9 cellular contexts compared by ENCODE assay signal in the genomic region with DNA sequence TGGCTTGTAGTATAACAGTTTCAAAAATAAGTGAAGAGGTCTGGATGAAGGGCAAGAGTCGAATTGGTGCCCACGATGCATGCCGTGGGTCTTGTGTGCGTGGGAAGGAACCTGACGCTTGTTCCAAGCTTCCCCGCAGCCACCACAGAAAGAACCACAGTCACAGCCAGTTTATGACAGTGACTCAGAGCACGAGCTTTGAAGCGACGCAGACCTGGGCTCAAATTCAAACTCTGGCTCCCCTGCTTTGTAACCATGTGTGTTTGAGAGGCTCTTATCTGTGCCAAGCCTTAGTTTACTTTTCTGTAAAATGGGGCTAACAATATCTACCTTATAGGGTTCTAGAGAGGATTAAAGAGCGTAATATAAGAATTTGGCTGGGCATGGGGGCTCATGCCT.
DNase-seq lines count a peak whose midpoint lies in the region; ATAC-seq and TF ChIP-seq lines count a peak whose summit lies in the region.
"Had no signal": no experiment of that assay in that cellular context is flagged by ENCODE, and none has a peak within 500 bp of the region (broad histone marks: within the 10 kb centered on the region; RNA-seq: fewer than 3 reads in every experiment).

No MANE protein-coding gene starts in this region.

- H3K27ac ChIP-seq in CD8-positive, alpha-beta T cell (ENCODE audit: low read depth, low read length): peak overlapping the region; percentile 25
- H3K27ac ChIP-seq in cingulate gyrus (ENCODE audit: low read depth, low read length) (peak overlapping the region; percentile 51), A673 (ENCODE audit: low read depth, low read length, poor library complexity, severe bottlenecking) (no peak overlapping the region)

- BruUV-seq in A673 (replicated peaks; lab: Mats Ljungman, UMichigan): no TSS peak

- ATAC-seq in CD8-positive, alpha-beta T cell: peak; percentile 36
- no peak for ATAC-seq in GM18909 (IDR thresholded peaks at IDR 0.05; ENCODE audit: poor library complexity, unreplicated experiment)
- ATAC-seq in HG03025 (IDR thresholded peaks at IDR 0.05; ENCODE audit: low FRiP score, unreplicated experiment): no peak

- no peaks in the 10 kb centered on the region for H3K27me3 Mint-ChIP-seq in CD8-positive, alpha-beta T cell (ENCODE audit: low read depth)
- H3K27me3 Mint-ChIP-seq: memory B cell had no signal

- H3K4me3 Mint-ChIP-seq in CD8-positive, alpha-beta T cell: peak overlapping the region; percentile 63
- H3K4me3 Mint-ChIP-seq: memory B cell had no signal

- H3K36me3 Mint-ChIP-seq in CD8-positive, alpha-beta T cell: peaks cover 38% of the 10 kb centered on the region

- no peaks in the 10 kb centered on the region for H3K36me3 ChIP-seq in CD8-positive, alpha-beta T cell (ENCODE audit: insufficient read depth, low read length)
- no peaks in the 10 kb centered on the region for H3K36me3 ChIP-seq in A673 (ENCODE audit: insufficient read depth, low read length, poor library complexity, severe bottlenecking)

- H3K4me1 ChIP-seq in CD8-positive, alpha-beta T cell (ENCODE audit: insufficient read depth, low read length): peaks cover 22% of the 10 kb centered on the region
- peaks cover 3% of the 10 kb centered on the region for H3K4me1 ChIP-seq in A673 (ENCODE audit: insufficient read depth, low read length, poor library complexity, severe bottlenecking)

- CTCF ChIA-PET in CD8-positive, alpha-beta T cell (lab: Charles Lee): interaction anchor here (2.9 kb wide), 1 partner anchor 21 kb away, joined by 9 read pairs; no protein-coding TSS in a partner anchor
- CTCF ChIA-PET in A673 (lab: Charles Lee): no interaction called here

- H3K27ac Mint-ChIP-seq in CD8-positive, alpha-beta T cell: peak overlapping the region; percentile 85
- H3K27ac Mint-ChIP-seq: memory B cell had no signal

- POLR2A ChIA-PET in CD8-positive, alpha-beta T cell (lab: Charles Lee): interaction anchor here (1.4 kb wide), 1 partner anchor 9 kb away, joined by 6 read pairs; no protein-coding TSS in a partner anchor
- POLR2A ChIA-PET in A673 (lab: Charles Lee; ENCODE audit: low non-redundant PET): no interaction called here

- H3K4me3 ChIP-seq in CD8-positive, alpha-beta T cell (ENCODE audit: low read depth, low read length): no peak overlapping the region
- H3K4me3 ChIP-seq in A673 (ENCODE audit: low read depth, low read length, poor library complexity, severe bottlenecking): no peak overlapping the region

- H3K9me3 ChIP-seq in CD8-positive, alpha-beta T cell (ENCODE audit: low read length): no peaks in the 10 kb centered on the region
- no peaks in the 10 kb centered on the region for H3K9me3 ChIP-seq in A673 (ENCODE audit: low read depth, low read length, poor library complexity, severe bottlenecking)

- DNase-seq in CD8-positive, alpha-beta T cell: peak in 6 of 7 experiments; percentile 14 to 63 (median 52)
- DNase-seq in activated CD4-positive, alpha-beta T cell treated with anti-CD3 and anti-CD28 coated beads for 48 hours: peak; percentile 84
- peak; percentile 32 to 58 for DNase-seq in stimulated activated CD4-positive, alpha-beta T cell treated with anti-CD3 and anti-CD28 coated beads, Interleukin-2, amount 100 ng/mL, for 48 hours
- DNase-seq in GM19240 (ENCODE audit: insufficient read length, low spot score) (no peak), A673 (ENCODE audit: low spot score) (no peak)

- H3K4me1 Mint-ChIP-seq in CD8-positive, alpha-beta T cell (ENCODE audit: low read depth): peaks cover 25% of the 10 kb centered on the region

- TF ChIP-seq CTCF in CD8-positive, alpha-beta T cell (IDR thresholded peaks at IDR 0.05): no peak
- TF ChIP-seq CTCF in A673 (conservative IDR thresholded peaks at IDR 0.05; ENCODE audit: low read depth, low read length): no peak

- H3K9me3 Mint-ChIP-seq in CD8-positive, alpha-beta T cell: no peaks in the 10 kb centered on the region
- H3K9me3 Mint-ChIP-seq: memory B cell had no signal

- intact Hi-C loops in CD8-positive, alpha-beta T cell (cut with DNase I, micrococcal nuclease): no loop called here
- intact Hi-C loops in A673 (cut with micrococcal nuclease; ENCODE audit: unreplicated experiment): no loop called here

- H3K27me3 ChIP-seq in CD8-positive, alpha-beta T cell (ENCODE audit: insufficient read depth, low read length): no peaks in the 10 kb centered on the region
- no peaks in the 10 kb centered on the region for H3K27me3 ChIP-seq in A673 (replicated peaks; ENCODE audit: insufficient read depth, low read depth, low read length, poor library complexity)

Comparison
In these comparisons a context has a peak if more than half of its experiments do, and no peak if none do; other contexts are left out.
1. DNase-seq: peak in CD8-positive, alpha-beta T cell (6 of 7), activated CD4-positive, alpha-beta T cell treated with anti-CD3 and anti-CD28 coated beads for 48 hours (single experiment) and stimulated activated CD4-positive, alpha-beta T cell treated with anti-CD3 and anti-CD28 coated beads, Interleukin-2, amount 100 ng/mL, for 48 hours (2 of 2); none in GM19240 (single experiment) and A673 (single experiment).